ENCODE assay signal across 8 cellular contexts in the genomic region with DNA sequence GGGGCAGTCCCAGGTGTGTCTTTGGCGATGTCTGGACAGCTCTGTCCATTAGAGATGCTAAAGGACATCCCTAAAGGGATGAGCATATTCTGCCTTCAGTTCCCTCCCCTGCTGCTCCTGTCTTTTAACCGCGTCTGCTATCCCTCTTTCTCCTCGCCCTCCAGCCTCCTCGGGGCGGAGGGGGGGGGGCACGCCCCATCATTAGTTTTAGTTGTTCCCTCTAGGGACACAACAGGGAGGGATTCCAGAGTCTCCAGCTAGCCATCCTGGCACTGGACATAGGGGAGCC. TPM values are rescaled to one million over a fixed set of nuclear protein-coding genes. Genes with fewer than 3 reads are reported as not detected.
A peak's percentile ranks its signal among the peaks of the same experiment; 100 is the strongest.
DNase-seq lines count a peak whose midpoint lies in the region; ATAC-seq and TF ChIP-seq lines count a peak whose summit lies in the region.

No MANE protein-coding gene starts in this region.

- peak overlapping the region; percentile 89 for H3K9ac ChIP-seq in Karpas-422 (ENCODE audit: low read length)

- peaks cover 41% of the 10 kb centered on the region for H3K36me3 Mint-ChIP-seq in dendritic cell treated with granulocyte-macrophage colony-stimulating factor and Interleukin-4, amounts not matched to agents 40 ng/mL and 50 ng/mL, for 4 days (ENCODE audit: low read depth)
- H3K36me3 Mint-ChIP-seq in natural killer cell treated with Interleukin-12 subunit alpha and Interleukin-12 subunit beta and Interleukin-15 and Interleukin-18, amount 100 ng/mL, for 72 hours: peaks cover 12% of the 10 kb centered on the region

- peaks cover 30% of the 10 kb centered on the region for H3K36me3 ChIP-seq in Karpas-422 (ENCODE audit: insufficient read depth, low read length)

- no peaks in the 10 kb centered on the region for H4K20me1 ChIP-seq in Karpas-422 (ENCODE audit: insufficient read depth, low read depth, low read length)

- peak overlapping the region; percentile 96 for H3K4me3 Mint-ChIP-seq in dendritic cell treated with granulocyte-macrophage colony-stimulating factor and Interleukin-4, amounts not matched to agents 40 ng/mL and 50 ng/mL, for 4 days
- H3K4me3 Mint-ChIP-seq in natural killer cell treated with Interleukin-12 subunit alpha and Interleukin-12 subunit beta and Interleukin-15 and Interleukin-18, amount 100 ng/mL, for 72 hours: peak overlapping the region; percentile 96

- H2AFZ ChIP-seq in Karpas-422 (ENCODE audit: low read length): peak overlapping the region; percentile 59; the same call in 1 of the 2 replicates

- H3K4me2 ChIP-seq in Karpas-422 (ENCODE audit: low read depth, low read length, poor library complexity, severe bottlenecking): peak overlapping the region; percentile 92

- no peaks in the 10 kb centered on the region for H3K9me3 Mint-ChIP-seq in dendritic cell treated with granulocyte-macrophage colony-stimulating factor and Interleukin-4, amounts not matched to agents 40 ng/mL and 50 ng/mL, for 4 days
- no peaks in the 10 kb centered on the region for H3K9me3 Mint-ChIP-seq in natural killer cell treated with Interleukin-12 subunit alpha and Interleukin-12 subunit beta and Interleukin-15 and Interleukin-18, amount 100 ng/mL, for 72 hours

- H3K4me3 ChIP-seq in AG10803 (ENCODE audit: low read length) (peak overlapping the region; percentile 82), Karpas-422 (ENCODE audit: low read length) (peak overlapping the region; percentile 75)

- peak overlapping the region; percentile 96 for H3K27ac Mint-ChIP-seq in dendritic cell treated with granulocyte-macrophage colony-stimulating factor and Interleukin-4, amounts not matched to agents 40 ng/mL and 50 ng/mL, for 4 days
- H3K27ac Mint-ChIP-seq in natural killer cell treated with Interleukin-12 subunit alpha and Interleukin-12 subunit beta and Interleukin-15 and Interleukin-18, amount 100 ng/mL, for 72 hours: peak overlapping the region; percentile 92 to 93

- no peak for TF ChIP-seq CTCF in AG10803 (conservative IDR thresholded peaks at IDR 0.05; ENCODE audit: low read length)

- DNase-seq in AG10803 (ENCODE audit: low read depth): no peak
- DNase-seq in Karpas-422: no peak
- DNase-seq in natural killer cell treated with Interleukin-12 subunit alpha and Interleukin-12 subunit beta and Interleukin-15 and Interleukin-18, amount 100 ng/mL, for 72 hours (ENCODE audit: low spot score): no peak
- no peak for DNase-seq in NCI-H2081 (lab: John Stamatoyannopoulos, UW)
- no peak for DNase-seq in dermis blood vessel endothelial cell

- no peaks in the 10 kb centered on the region for H3K27me3 ChIP-seq in Karpas-422 (ENCODE audit: low read length)

- no peak for ATAC-seq in natural killer cell treated with Interleukin-12 subunit alpha and Interleukin-12 subunit beta and Interleukin-15 and Interleukin-18, amount 100 ng/mL, for 72 hours
- no peak for ATAC-seq in HG02970 (IDR thresholded peaks at IDR 0.05; ENCODE audit: low FRiP score, unreplicated experiment)
- no peak for ATAC-seq in HG03025 (IDR thresholded peaks at IDR 0.05; ENCODE audit: low FRiP score, unreplicated experiment)

- peaks cover 42% of the 10 kb centered on the region for H3K4me1 ChIP-seq in Karpas-422 (ENCODE audit: low read length)

- intact Hi-C loops in dendritic cell treated with granulocyte-macrophage colony-stimulating factor and Interleukin-4, amounts not matched to agents 40 ng/mL and 50 ng/mL, for 4 days (cut with micrococcal nuclease): no loop called here

- H3K27me3 Mint-ChIP-seq in dendritic cell treated with granulocyte-macrophage colony-stimulating factor and Interleukin-4, amounts not matched to agents 40 ng/mL and 50 ng/mL, for 4 days: no peaks in the 10 kb centered on the region
- no peaks in the 10 kb centered on the region for H3K27me3 Mint-ChIP-seq in natural killer cell treated with Interleukin-12 subunit alpha and Interleukin-12 subunit beta and Interleukin-15 and Interleukin-18, amount 100 ng/mL, for 72 hours

- H3K27ac ChIP-seq in Karpas-422 (ENCODE audit: low read length): peak overlapping the region; percentile 67

- peaks cover 43% of the 10 kb centered on the region for H3K4me1 Mint-ChIP-seq in dendritic cell treated with granulocyte-macrophage colony-stimulating factor and Interleukin-4, amounts not matched to agents 40 ng/mL and 50 ng/mL, for 4 days (ENCODE audit: low read depth)
- H3K4me1 Mint-ChIP-seq in natural killer cell treated with Interleukin-12 subunit alpha and Interleukin-12 subunit beta and Interleukin-15 and Interleukin-18, amount 100 ng/mL, for 72 hours (ENCODE audit: low read depth in 2 of 2): peaks cover 16 to 17% of the 10 kb centered on the region in 2 donors

- no peaks in the 10 kb centered on the region for H3K9me2 ChIP-seq in Karpas-422 (replicated peaks; ENCODE audit: insufficient read depth, low read length)

- H3K79me2 ChIP-seq in Karpas-422 (ENCODE audit: low read length): peaks cover 16% of the 10 kb centered on the region

- H3K9me3 ChIP-seq in Karpas-422 (ENCODE audit: low read length): no peaks in the 10 kb centered on the region

RNA-seq across cellular contexts. Expression of gene MSL3, which starts 1.1 kb away (rescaled TPM):
- 36.6 and 69.2 TPM in 2 replicates for total RNA-seq in Karpas-422 (2014; rRNA removed; shearing (Covaris generic); ENCODE audit: low replicate concordance)
- total RNA-seq in natural killer cell treated with Interleukin-12 subunit alpha and Interleukin-12 subunit beta and Interleukin-15 and Interleukin-18, amount 100 ng/mL, for 72 hours: 10 to 100 TPM; 23.9 to 34.9 TPM
- total RNA-seq in dermis blood vessel endothelial cell: 36.0 and 40.0 TPM in 2 replicates
